13 cellular contexts compared by ENCODE assay signal in the genomic region with DNA sequence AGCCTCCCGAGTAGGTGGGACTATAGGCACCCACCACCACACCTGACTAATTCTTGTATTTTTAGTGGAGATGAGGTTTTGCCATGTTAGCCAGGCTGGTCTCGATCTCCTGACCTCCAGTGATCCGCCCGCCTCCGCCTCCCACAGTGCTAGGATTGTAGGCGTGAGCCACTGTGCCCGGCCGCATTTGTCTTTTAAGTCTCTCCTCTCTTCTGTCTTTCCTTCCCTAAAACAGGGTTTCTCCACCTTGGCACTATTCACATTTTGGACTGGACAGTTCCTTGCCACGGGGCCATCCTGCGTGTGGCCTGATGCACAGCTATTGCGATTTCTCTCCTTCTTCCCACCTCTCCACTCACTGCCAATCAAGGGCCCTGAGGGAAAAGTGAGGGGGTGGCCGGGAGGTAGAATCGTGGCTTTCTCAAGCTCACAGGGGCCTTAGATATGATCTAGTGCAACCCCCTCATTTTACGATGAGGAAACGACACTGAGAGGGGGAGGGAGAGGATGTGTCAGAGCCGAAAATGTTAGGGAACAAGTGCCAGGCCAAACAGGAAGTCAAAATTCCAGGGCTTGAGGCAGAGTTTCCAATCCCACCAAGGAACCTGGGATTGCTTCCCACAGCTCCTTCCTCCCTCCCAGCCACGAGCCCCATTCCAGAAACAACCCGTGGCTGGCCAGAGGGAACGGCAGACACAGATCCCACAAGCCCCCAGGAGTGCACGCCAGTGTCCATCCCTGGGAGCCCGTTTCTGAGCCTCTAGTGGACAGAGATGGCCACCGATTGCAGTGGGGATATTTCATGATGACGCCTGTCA. TPM values are rescaled to one million over a fixed set of nuclear protein-coding genes. Genes with fewer than 3 reads are reported as not detected.
DNase-seq lines count a peak whose midpoint lies in the region; ATAC-seq, FAIRE-seq and TF ChIP-seq lines count a peak whose summit lies in the region.
"Had no signal": no experiment of that assay in that cellular context is flagged by ENCODE, and none has a peak within 500 bp of the region (broad histone marks: within the 10 kb centered on the region; RNA-seq: fewer than 3 reads in every experiment).

No MANE protein-coding gene starts in this region.

- CTCF ChIA-PET in A549 (lab: Yijun Ruan, JAX) (interaction anchor here (0.6 to 2.0 kb wide), 5 partner anchors 12 to 103 kb away, joined by 3 to 10 read pairs (median 5); no protein-coding TSS in a partner anchor), PC-3 (lab: Charles Lee) (interaction anchor here (0.6 kb wide), 2 partner anchors 45 to 818 kb away, joined by 5 to 7 read pairs; no protein-coding TSS in a partner anchor)

- H3K36me3 Mint-ChIP-seq in osteocyte (ENCODE audit: unreplicated experiment): no peaks in the 10 kb centered on the region

- peak overlapping the region; percentile 40; the same call in 2 of the 3 replicates for H3K4me2 ChIP-seq in A549
- peak overlapping the region; percentile 56 for H3K4me2 ChIP-seq in PC-3 (ENCODE audit: low read length)

- no peaks in the 10 kb centered on the region for H3K79me2 ChIP-seq in PC-3 (ENCODE audit: low read length)

- intact Hi-C loops in PC-3 (cut with micrococcal nuclease): no loop called here

- DNase-seq in A549 (ENCODE audit: low read depth in 1 of 2, low spot score in 1 of 2): no peak
- DNase-seq in PC-3: peak; percentile 56
- peak; percentile 64 for DNase-seq in fibroblast of gingiva (ENCODE audit: low read depth)
- no peak for DNase-seq in osteocyte (ENCODE audit: extremely low spot score, unreplicated experiment)
- no peak for DNase-seq in stimulated activated CD4-positive, alpha-beta T cell treated with anti-CD3 and anti-CD28 coated beads, Interleukin-4, amount 100 ng/mL, for 4 hours
- DNase-seq in COR-L47 (lab: John Stamatoyannopoulos, UW): no peak
- no peak for DNase-seq in activated CD4-positive, alpha-beta T cell treated with anti-CD3 and anti-CD28 coated beads for 1 hour
- DNase-seq: AML-193, Karpas-422, occipital lobe had no signal

- FAIRE-seq in A549 (lab: Jason Lieb, UNC): no peak

- peaks cover 25% of the 10 kb centered on the region for H3K4me1 Mint-ChIP-seq in osteocyte (ENCODE audit: unreplicated experiment)

- no peak for TF ChIP-seq EP300 in A549 (IDR thresholded peaks at IDR 0.05)

- 69% methylated on average over 23 of the region's 23 CpGs for WGBS in A549 (ENCODE audit: missing lambda C conversion rate)

- H3K4me3 ChIP-seq in A549 (no peak overlapping the region), PC-3 (ENCODE audit: low read length) (peak overlapping the region; percentile 13; the same call in 1 of the 2 replicates)

- no peaks in the 10 kb centered on the region for H3K36me3 ChIP-seq in PC-3 (ENCODE audit: low read depth, low read length)

- peak overlapping the region; percentile 78 for H3K27ac Mint-ChIP-seq in osteocyte (ENCODE audit: unreplicated experiment)
- H3K27ac Mint-ChIP-seq: stimulated activated naive CD8-positive, alpha-beta T cell treated with anti-CD3 and anti-CD28 coated beads, Interleukin-15, Interleukin-2, amounts not matched to agents 100 ng/mL and 50 ng/mL, for 24 hours had no signal

- no peaks in the 10 kb centered on the region for H4K20me1 ChIP-seq in PC-3 (ENCODE audit: low read length)

- H3K9me3 ChIP-seq in A549: no peaks in the 10 kb centered on the region
- H3K9me3 ChIP-seq in PC-3 (ENCODE audit: low read length): no peaks in the 10 kb centered on the region

- ATAC-seq in A549 (peak; percentile 28 to 56; a peak in 4 of 6 replicates), PC-3 (peak; percentile 60), HG03442 (IDR thresholded peaks at IDR 0.05; ENCODE audit: unreplicated experiment) (no peak)

- H3K9me3 Mint-ChIP-seq in osteocyte (ENCODE audit: unreplicated experiment): no peaks in the 10 kb centered on the region
- H3K9me3 Mint-ChIP-seq: stimulated activated naive CD8-positive, alpha-beta T cell treated with anti-CD3 and anti-CD28 coated beads, Interleukin-15, Interleukin-2, amounts not matched to agents 100 ng/mL and 50 ng/mL, for 24 hours had no signal

- TF ChIP-seq POLR2A in A549 (IDR thresholded peaks at IDR 0.05; ENCODE audit: low read length): no peak

- no peaks in the 10 kb centered on the region for H3F3A ChIP-seq in PC-3 (ENCODE audit: low read length, unreplicated experiment)

- no peaks in the 10 kb centered on the region for H3K9me2 ChIP-seq in PC-3 (replicated peaks; ENCODE audit: low read length)

- BruUV-seq in PC-3 (replicated peaks; lab: Mats Ljungman, UMichigan): no TSS peak

- H2AFZ ChIP-seq in PC-3 (ENCODE audit: low read length): peak overlapping the region; percentile 92

- H3K27me3 Mint-ChIP-seq in osteocyte (ENCODE audit: unreplicated experiment): no peaks in the 10 kb centered on the region

- no peak for TF ChIP-seq CTCF in A549 (IDR thresholded peaks at IDR 0.05)
- TF ChIP-seq CTCF in PC-3 (conservative IDR thresholded peaks at IDR 0.05; ENCODE audit: low read depth, low read length): 0 out of 2 replicates have a peak, but pooled peaks have one; percentile 10
- peak; percentile 7 for TF ChIP-seq CTCF in osteocyte (IDR thresholded peaks at IDR 0.05)

- no peaks in the 10 kb centered on the region for H3K27me3 ChIP-seq in PC-3 (ENCODE audit: low read length)

- POLR2A ChIA-PET in A549 (lab: Yijun Ruan, JAX) (no interaction called here), PC-3 (lab: Charles Lee; ENCODE audit: unreplicated experiment) (no interaction called here)

- H3K27ac ChIP-seq in A549 (peak overlapping the region; percentile 40 to 70; a peak in 5 of 6 replicates), PC-3 (ENCODE audit: low read length) (peak overlapping the region; percentile 39)

- no peak overlapping the region for H3K4me3 Mint-ChIP-seq in osteocyte (ENCODE audit: unreplicated experiment)
- H3K4me3 Mint-ChIP-seq: stimulated activated naive CD8-positive, alpha-beta T cell treated with anti-CD3 and anti-CD28 coated beads, Interleukin-15, Interleukin-2, amounts not matched to agents 100 ng/mL and 50 ng/mL, for 24 hours had no signal

- no peak for TF ChIP-seq RAD21 in A549 (conservative IDR thresholded peaks at IDR 0.05 in 1 of 2, IDR thresholded peaks at IDR 0.05 in 1 of 2)

- H3K4me1 ChIP-seq in A549 (peaks cover 13% of the 10 kb centered on the region), PC-3 (ENCODE audit: insufficient read depth, low read length) (peaks cover 18% of the 10 kb centered on the region)

- H3K9ac ChIP-seq in PC-3 (ENCODE audit: low read length): peak overlapping the region; percentile 32

TF ChIP-seq in A549, 52 proteins besides CTCF, POLR2A, EP300 and RAD21:
- TF ChIP-seq HDAC2 (IDR thresholded peaks at IDR 0.05): no peak
- no peak for TF ChIP-seq RCOR1 (IDR thresholded peaks at IDR 0.05; ENCODE audit: low read depth, low read length)
- no peak for TF ChIP-seq HES2 (IDR thresholded peaks at IDR 0.05)
- no peak for TF ChIP-seq JUNB (IDR thresholded peaks at IDR 0.05)
- no peak for TF ChIP-seq CHD4 (IDR thresholded peaks at IDR 0.05; ENCODE audit: borderline replicate concordance)
- TF ChIP-seq PHF8 (IDR thresholded peaks at IDR 0.05; ENCODE audit: borderline replicate concordance, low read depth): no peak
- TF ChIP-seq POLR2AphosphoS2 (conservative IDR thresholded peaks at IDR 0.05; ENCODE audit: low read length): no peak
- TF ChIP-seq, protein P1, sequence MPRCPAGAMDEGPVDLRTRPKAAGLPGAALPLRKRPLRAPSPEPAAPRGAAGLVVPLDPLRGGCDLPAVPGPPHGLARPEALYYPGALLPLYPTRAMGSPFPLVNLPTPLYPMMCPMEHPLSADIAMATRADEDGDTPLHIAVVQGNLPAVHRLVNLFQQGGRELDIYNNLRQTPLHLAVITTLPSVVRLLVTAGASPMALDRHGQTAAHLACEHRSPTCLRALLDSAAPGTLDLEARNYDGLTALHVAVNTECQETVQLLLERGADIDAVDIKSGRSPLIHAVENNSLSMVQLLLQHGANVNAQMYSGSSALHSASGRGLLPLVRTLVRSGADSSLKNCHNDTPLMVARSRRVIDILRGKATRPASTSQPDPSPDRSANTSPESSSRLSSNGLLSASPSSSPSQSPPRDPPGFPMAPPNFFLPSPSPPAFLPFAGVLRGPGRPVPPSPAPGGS (IDR thresholded peaks at IDR 0.05): no peak
- no peak for TF ChIP-seq MAZ (IDR thresholded peaks at IDR 0.05; ENCODE audit: borderline replicate concordance, low read depth, low read length)
- TF ChIP-seq ZFP36 (IDR thresholded peaks at IDR 0.05; ENCODE audit: borderline replicate concordance, partially characterized antibody): no peak
- TF ChIP-seq CEBPB (IDR thresholded peaks at IDR 0.05): no peak
- no peak for TF ChIP-seq SREBF2 (IDR thresholded peaks at IDR 0.05)
TF ChIP-seq in A549: peak in this region for 0.

RNA-seq across cellular contexts. Expression of gene SCGB1A1, which starts 21.2 kb away (rescaled TPM):
- 0.47 TPM in 1 of 2 replicates, not detected in the other for polyA plus RNA-seq in A549 (2011; rRNA removed)
- 0.37 and 0.52 TPM in 2 replicates for polyA plus RNA-seq in A549 (2012; cell fraction: cytosol; rRNA removed)
- not detected in 2 replicates for polyA plus RNA-seq in A549 (2012; cell fraction: nucleus; rRNA removed)
- not detected in 3 replicates for polyA plus RNA-seq in A549 (2017; fragmentation: RNase III; extraction: RNeasy Plus Mini Kit Qiagen cat#74134 plus additional on column Dnase treatment)
- not detected in 2 replicates for polyA minus RNA-seq in A549 (2011; rRNA and poly(A)+ RNA removed)
- total RNA-seq in PC-3 (2014; rRNA removed): not detected in 2 replicates
- not detected in 2 replicates for total RNA-seq in osteocyte
- total RNA-seq: occipital lobe, SK-MEL-5 had no signal

Comparison
In these comparisons a context has a peak if more than half of its experiments do, and no peak if none do; other contexts are left out.
1. DNase-seq: peak in PC-3 (single experiment) and fibroblast of gingiva (single experiment); none in A549 (0 of 2), osteocyte (single experiment), stimulated activated CD4-positive, alpha-beta T cell treated with anti-CD3 and anti-CD28 coated beads, Interleukin-4, amount 100 ng/mL, for 4 hours (0 of 2), COR-L47 (single experiment) and activated CD4-positive, alpha-beta T cell treated with anti-CD3 and anti-CD28 coated beads for 1 hour (single experiment).